Comparison of ENCODE assay signal across 1 cellular context in the genomic region with DNA sequence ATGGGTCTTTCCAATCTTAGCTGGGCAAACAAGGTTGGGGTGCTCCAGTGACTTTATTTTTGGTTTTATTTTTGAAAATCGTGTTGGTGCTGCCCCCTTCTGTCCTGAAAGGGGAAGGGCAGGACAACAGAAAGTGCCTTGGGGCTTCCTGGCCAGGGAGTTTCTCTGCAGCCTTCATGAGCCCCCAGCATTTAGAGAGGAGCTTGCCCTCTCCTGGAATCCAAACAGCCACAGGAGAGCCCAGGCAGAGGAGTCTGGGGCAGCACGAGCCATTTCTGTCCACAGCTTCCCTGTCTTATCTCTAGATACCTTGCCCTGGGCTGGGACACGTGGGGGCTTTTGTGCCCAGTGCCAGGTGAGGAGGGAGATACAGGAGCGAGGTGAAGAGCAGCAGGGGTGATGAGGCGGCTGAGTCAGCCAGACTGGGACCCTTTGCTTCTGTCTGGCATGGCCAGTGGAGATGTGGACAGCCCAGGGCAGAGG.
TF ChIP-seq lines count a peak whose summit lies in the region.

No MANE protein-coding gene starts in this region.

TF ChIP-seq in H1, 55 proteins besides CTCF, POLR2A, EP300 and RAD21:
- TF ChIP-seq, protein P1, sequence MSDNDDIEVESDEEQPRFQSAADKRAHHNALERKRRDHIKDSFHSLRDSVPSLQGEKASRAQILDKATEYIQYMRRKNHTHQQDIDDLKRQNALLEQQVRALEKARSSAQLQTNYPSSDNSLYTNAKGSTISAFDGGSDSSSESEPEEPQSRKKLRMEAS (IDR thresholded peaks at IDR 0.05): no peak
- TF ChIP-seq SIN3A (conservative IDR thresholded peaks at IDR 0.05 in 1 of 2, IDR thresholded peaks at IDR 0.05 in 1 of 2; ENCODE audit: low read depth in 1 of 2, low read length in 2 of 2) (no peak), BACH1 (IDR thresholded peaks at IDR 0.05; ENCODE audit: low read length) (no peak), JUN (IDR thresholded peaks at IDR 0.05; ENCODE audit: low read depth, low read length) (no peak), NRF1 (IDR thresholded peaks at IDR 0.05; ENCODE audit: low read depth, low read length) (no peak), SP1 (IDR thresholded peaks at IDR 0.05; ENCODE audit: low read depth, low read length) (no peak), SAP30 (IDR thresholded peaks at IDR 0.05; ENCODE audit: insufficient read depth, insufficient replicate concordance, low read length) (no peak), SUZ12 (IDR thresholded peaks at IDR 0.05; ENCODE audit: low read length) (no peak), POLR2AphosphoS5 (IDR thresholded peaks at IDR 0.05; ENCODE audit: low read depth, low read length) (no peak), RBBP5 (IDR thresholded peaks at IDR 0.05; ENCODE audit: borderline replicate concordance, low read depth, low read length) (no peak), SRF (IDR thresholded peaks at IDR 0.05; ENCODE audit: low read depth, low read length) (no peak), SIRT6 (IDR thresholded peaks at IDR 0.05; ENCODE audit: low read length) (no peak)
- TF ChIP-seq, protein P2, sequence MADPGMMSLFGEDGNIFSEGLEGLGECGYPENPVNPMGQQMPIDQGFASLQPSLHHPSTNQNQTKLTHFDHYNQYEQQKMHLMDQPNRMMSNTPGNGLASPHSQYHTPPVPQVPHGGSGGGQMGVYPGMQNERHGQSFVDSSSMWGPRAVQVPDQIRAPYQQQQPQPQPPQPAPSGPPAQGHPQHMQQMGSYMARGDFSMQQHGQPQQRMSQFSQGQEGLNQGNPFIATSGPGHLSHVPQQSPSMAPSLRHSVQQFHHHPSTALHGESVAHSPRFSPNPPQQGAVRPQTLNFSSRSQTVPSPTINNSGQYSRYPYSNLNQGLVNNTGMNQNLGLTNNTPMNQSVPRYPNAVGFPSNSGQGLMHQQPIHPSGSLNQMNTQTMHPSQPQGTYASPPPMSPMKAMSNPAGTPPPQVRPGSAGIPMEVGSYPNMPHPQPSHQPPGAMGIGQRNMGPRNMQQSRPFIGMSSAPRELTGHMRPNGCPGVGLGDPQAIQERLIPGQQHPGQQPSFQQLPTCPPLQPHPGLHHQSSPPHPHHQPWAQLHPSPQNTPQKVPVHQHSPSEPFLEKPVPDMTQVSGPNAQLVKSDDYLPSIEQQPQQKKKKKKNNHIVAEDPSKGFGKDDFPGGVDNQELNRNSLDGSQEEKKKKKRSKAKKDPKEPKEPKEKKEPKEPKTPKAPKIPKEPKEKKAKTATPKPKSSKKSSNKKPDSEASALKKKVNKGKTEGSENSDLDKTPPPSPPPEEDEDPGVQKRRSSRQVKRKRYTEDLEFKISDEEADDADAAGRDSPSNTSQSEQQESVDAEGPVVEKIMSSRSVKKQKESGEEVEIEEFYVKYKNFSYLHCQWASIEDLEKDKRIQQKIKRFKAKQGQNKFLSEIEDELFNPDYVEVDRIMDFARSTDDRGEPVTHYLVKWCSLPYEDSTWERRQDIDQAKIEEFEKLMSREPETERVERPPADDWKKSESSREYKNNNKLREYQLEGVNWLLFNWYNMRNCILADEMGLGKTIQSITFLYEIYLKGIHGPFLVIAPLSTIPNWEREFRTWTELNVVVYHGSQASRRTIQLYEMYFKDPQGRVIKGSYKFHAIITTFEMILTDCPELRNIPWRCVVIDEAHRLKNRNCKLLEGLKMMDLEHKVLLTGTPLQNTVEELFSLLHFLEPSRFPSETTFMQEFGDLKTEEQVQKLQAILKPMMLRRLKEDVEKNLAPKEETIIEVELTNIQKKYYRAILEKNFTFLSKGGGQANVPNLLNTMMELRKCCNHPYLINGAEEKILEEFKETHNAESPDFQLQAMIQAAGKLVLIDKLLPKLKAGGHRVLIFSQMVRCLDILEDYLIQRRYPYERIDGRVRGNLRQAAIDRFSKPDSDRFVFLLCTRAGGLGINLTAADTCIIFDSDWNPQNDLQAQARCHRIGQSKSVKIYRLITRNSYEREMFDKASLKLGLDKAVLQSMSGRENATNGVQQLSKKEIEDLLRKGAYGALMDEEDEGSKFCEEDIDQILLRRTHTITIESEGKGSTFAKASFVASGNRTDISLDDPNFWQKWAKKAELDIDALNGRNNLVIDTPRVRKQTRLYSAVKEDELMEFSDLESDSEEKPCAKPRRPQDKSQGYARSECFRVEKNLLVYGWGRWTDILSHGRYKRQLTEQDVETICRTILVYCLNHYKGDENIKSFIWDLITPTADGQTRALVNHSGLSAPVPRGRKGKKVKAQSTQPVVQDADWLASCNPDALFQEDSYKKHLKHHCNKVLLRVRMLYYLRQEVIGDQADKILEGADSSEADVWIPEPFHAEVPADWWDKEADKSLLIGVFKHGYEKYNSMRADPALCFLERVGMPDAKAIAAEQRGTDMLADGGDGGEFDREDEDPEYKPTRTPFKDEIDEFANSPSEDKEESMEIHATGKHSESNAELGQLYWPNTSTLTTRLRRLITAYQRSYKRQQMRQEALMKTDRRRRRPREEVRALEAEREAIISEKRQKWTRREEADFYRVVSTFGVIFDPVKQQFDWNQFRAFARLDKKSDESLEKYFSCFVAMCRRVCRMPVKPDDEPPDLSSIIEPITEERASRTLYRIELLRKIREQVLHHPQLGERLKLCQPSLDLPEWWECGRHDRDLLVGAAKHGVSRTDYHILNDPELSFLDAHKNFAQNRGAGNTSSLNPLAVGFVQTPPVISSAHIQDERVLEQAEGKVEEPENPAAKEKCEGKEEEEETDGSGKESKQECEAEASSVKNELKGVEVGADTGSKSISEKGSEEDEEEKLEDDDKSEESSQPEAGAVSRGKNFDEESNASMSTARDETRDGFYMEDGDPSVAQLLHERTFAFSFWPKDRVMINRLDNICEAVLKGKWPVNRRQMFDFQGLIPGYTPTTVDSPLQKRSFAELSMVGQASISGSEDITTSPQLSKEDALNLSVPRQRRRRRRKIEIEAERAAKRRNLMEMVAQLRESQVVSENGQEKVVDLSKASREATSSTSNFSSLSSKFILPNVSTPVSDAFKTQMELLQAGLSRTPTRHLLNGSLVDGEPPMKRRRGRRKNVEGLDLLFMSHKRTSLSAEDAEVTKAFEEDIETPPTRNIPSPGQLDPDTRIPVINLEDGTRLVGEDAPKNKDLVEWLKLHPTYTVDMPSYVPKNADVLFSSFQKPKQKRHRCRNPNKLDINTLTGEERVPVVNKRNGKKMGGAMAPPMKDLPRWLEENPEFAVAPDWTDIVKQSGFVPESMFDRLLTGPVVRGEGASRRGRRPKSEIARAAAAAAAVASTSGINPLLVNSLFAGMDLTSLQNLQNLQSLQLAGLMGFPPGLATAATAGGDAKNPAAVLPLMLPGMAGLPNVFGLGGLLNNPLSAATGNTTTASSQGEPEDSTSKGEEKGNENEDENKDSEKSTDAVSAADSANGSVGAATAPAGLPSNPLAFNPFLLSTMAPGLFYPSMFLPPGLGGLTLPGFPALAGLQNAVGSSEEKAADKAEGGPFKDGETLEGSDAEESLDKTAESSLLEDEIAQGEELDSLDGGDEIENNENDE (IDR thresholded peaks at IDR 0.05; ENCODE audit: insufficient replicate concordance, low read length): no peak
- TF ChIP-seq, protein P3, sequence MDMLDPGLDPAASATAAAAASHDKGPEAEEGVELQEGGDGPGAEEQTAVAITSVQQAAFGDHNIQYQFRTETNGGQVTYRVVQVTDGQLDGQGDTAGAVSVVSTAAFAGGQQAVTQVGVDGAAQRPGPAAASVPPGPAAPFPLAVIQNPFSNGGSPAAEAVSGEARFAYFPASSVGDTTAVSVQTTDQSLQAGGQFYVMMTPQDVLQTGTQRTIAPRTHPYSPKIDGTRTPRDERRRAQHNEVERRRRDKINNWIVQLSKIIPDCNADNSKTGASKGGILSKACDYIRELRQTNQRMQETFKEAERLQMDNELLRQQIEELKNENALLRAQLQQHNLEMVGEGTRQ (IDR thresholded peaks at IDR 0.05; ENCODE audit: low read length): no peak
